In genomic region chr7:97004237-97004930, GRCh38 we compare ENCODE assay signal across 15 cellular contexts. TPM values are rescaled to one million over a fixed set of nuclear protein-coding genes. Genes with fewer than 3 reads are reported as not detected.
DNase-seq lines count a peak whose midpoint lies in the region; ATAC-seq lines count a peak whose summit lies in the region.
"Had no signal": no experiment of that assay in that cellular context is flagged by ENCODE, and none has a peak within 500 bp of the region (broad histone marks: within the 10 kb centered on the region; RNA-seq: fewer than 3 reads in every experiment).

No MANE protein-coding gene starts in this region.

- peak overlapping the region in 7 of 8 donors; percentile 26 to 85 (median 75) for H3K4me3 Mint-ChIP-seq in CD4-positive, alpha-beta memory T cell
- H3K4me3 Mint-ChIP-seq in T-helper 17 cell, result no peak overlapping the region
- peak overlapping the region; percentile 16 to 82 (median 79) for H3K4me3 Mint-ChIP-seq in naive thymus-derived CD8-positive, alpha-beta T cell
- H3K4me3 Mint-ChIP-seq in activated CD8-positive, alpha-beta memory T cell treated with anti-CD3 and anti-CD28 coated beads, Interleukin-2, amount 10 ng/mL, durations not matched to agents 7 days and 5 days, result no peak overlapping the region

- POLR2A ChIA-PET in CD4-positive, alpha-beta memory T cell (lab: Charles Lee; ENCODE audit: partially characterized antibody), result no interaction called here
- POLR2A ChIA-PET in naive thymus-derived CD8-positive, alpha-beta T cell (lab: Charles Lee), result interaction anchor here (0.6 to 0.7 kb wide), 2 partner anchors 77 to 146 kb away, joined by 3 to 5 read pairs; no protein-coding TSS in a partner anchor

- H3K4me3 ChIP-seq in CD4-positive, alpha-beta memory T cell (ENCODE audit: low read length in 2 of 2), result peak overlapping the region in 1 of 2 donors; percentile 19
- H3K4me3 ChIP-seq in effector memory CD4-positive, alpha-beta T cell (ENCODE audit: insufficient read depth, low read depth, low read length, poor library complexity, severe bottlenecking), result no peak overlapping the region

- H3K9me3 ChIP-seq in CD4-positive, alpha-beta memory T cell (ENCODE audit: control insufficient read depth in 1 of 2, low read length in 2 of 2), result no peaks in the 10 kb centered on the region
- peaks cover 8% of the 10 kb centered on the region for H3K9me3 ChIP-seq in T-helper 17 cell (ENCODE audit: control insufficient read depth, low read length, poor library complexity, severe bottlenecking)
- no peaks in the 10 kb centered on the region for H3K9me3 ChIP-seq in effector memory CD4-positive, alpha-beta T cell (ENCODE audit: control insufficient read depth, low read length)
- H3K9me3 ChIP-seq: esophagus muscularis mucosa, lower lobe of right lung, thoracic aorta had no signal

- peaks cover 74% of the 10 kb centered on the region for H3K27me3 ChIP-seq in CD4-positive, alpha-beta memory T cell (ENCODE audit: insufficient read depth, low read length)
- H3K27me3 ChIP-seq in effector memory CD4-positive, alpha-beta T cell (replicated peaks; ENCODE audit: control insufficient read depth, insufficient read depth, low read length, poor library complexity, severe bottlenecking), result peaks cover 52% of the 10 kb centered on the region

- peaks cover 29% of the 10 kb centered on the region for H3K4me1 ChIP-seq in CD4-positive, alpha-beta memory T cell (ENCODE audit: insufficient read depth, low read length)
- peaks cover 20% of the 10 kb centered on the region for H3K4me1 ChIP-seq in effector memory CD4-positive, alpha-beta T cell (ENCODE audit: control insufficient read depth, insufficient read depth, low read length, poor library complexity, severe bottlenecking)

- DNase-seq in CD4-positive, alpha-beta memory T cell, result no peak
- DNase-seq in M059J (ENCODE audit: low read depth), result peak; percentile 29
- no peak for DNase-seq in T-helper 17 cell
- no peak for DNase-seq in naive thymus-derived CD8-positive, alpha-beta T cell
- no peak for DNase-seq in ACHN
- DNase-seq in effector memory CD4-positive, alpha-beta T cell, result no peak
- no peak for DNase-seq in activated CD8-positive, alpha-beta memory T cell treated with anti-CD3 and anti-CD28 coated beads, Interleukin-2, amount 10 ng/mL, durations not matched to agents 7 days and 5 days
- DNase-seq: activated naive CD4-positive, alpha-beta T cell treated with anti-CD3 and anti-CD28 coated beads, Interleukin-2, amount 50 U/mL, for 16 hours; Kasumi-1; lower lobe of right lung; NCI-H226 had no signal

- ATAC-seq in T-helper 17 cell, result no peak
- no peak for ATAC-seq in naive thymus-derived CD8-positive, alpha-beta T cell
- ATAC-seq in activated CD8-positive, alpha-beta memory T cell treated with anti-CD3 and anti-CD28 coated beads, Interleukin-2, amount 10 ng/mL, durations not matched to agents 7 days and 5 days, result no peak

- no peaks in the 10 kb centered on the region for H3K36me3 Mint-ChIP-seq in CD4-positive, alpha-beta memory T cell
- H3K36me3 Mint-ChIP-seq in T-helper 17 cell (ENCODE audit: low read depth), result no peaks in the 10 kb centered on the region
- H3K36me3 Mint-ChIP-seq in naive thymus-derived CD8-positive, alpha-beta T cell, result peaks cover 3 to 17% (median 8%) of the 10 kb centered on the region in 3 donors
- H3K36me3 Mint-ChIP-seq in activated CD8-positive, alpha-beta memory T cell treated with anti-CD3 and anti-CD28 coated beads, Interleukin-2, amount 10 ng/mL, durations not matched to agents 7 days and 5 days, result peaks cover 6% of the 10 kb centered on the region

- intact Hi-C loops in CD4-positive, alpha-beta memory T cell (cut with micrococcal nuclease), result no loop called here

- H3K36me3 ChIP-seq in CD4-positive, alpha-beta memory T cell (ENCODE audit: insufficient read depth, low read length), result no peaks in the 10 kb centered on the region
- no peaks in the 10 kb centered on the region for H3K36me3 ChIP-seq in effector memory CD4-positive, alpha-beta T cell (ENCODE audit: control insufficient read depth, insufficient read depth, low read length)
- H3K36me3 ChIP-seq: esophagus muscularis mucosa, lower lobe of right lung, thoracic aorta had no signal

- peaks cover 0 to 24% (median 10%) of the 10 kb centered on the region in 8 donors for H3K9me3 Mint-ChIP-seq in CD4-positive, alpha-beta memory T cell
- peaks cover 0 to 21% (median under 1%) of the 10 kb centered on the region in 9 donors for H3K9me3 Mint-ChIP-seq in naive thymus-derived CD8-positive, alpha-beta T cell
- no peaks in the 10 kb centered on the region for H3K9me3 Mint-ChIP-seq in activated CD8-positive, alpha-beta memory T cell treated with anti-CD3 and anti-CD28 coated beads, Interleukin-2, amount 10 ng/mL, durations not matched to agents 7 days and 5 days (ENCODE audit: low read depth)

- peaks cover 2 to 28% (median 13%) of the 10 kb centered on the region in 4 donors for H3K4me1 Mint-ChIP-seq in CD4-positive, alpha-beta memory T cell
- peaks cover 5% of the 10 kb centered on the region for H3K4me1 Mint-ChIP-seq in T-helper 17 cell
- peaks cover 12 to 27% (median 24%) of the 10 kb centered on the region in 4 donors for H3K4me1 Mint-ChIP-seq in naive thymus-derived CD8-positive, alpha-beta T cell
- H3K4me1 Mint-ChIP-seq in activated CD8-positive, alpha-beta memory T cell treated with anti-CD3 and anti-CD28 coated beads, Interleukin-2, amount 10 ng/mL, durations not matched to agents 7 days and 5 days, result peaks cover 8% of the 10 kb centered on the region

- H3K27ac Mint-ChIP-seq in CD4-positive, alpha-beta memory T cell, result peak overlapping the region in 1 of 7 donors; percentile 48
- H3K27ac Mint-ChIP-seq in T-helper 17 cell, result peak overlapping the region; percentile 4
- H3K27ac Mint-ChIP-seq in naive thymus-derived CD8-positive, alpha-beta T cell, result no peak overlapping the region
- no peak overlapping the region for H3K27ac Mint-ChIP-seq in activated CD8-positive, alpha-beta memory T cell treated with anti-CD3 and anti-CD28 coated beads, Interleukin-2, amount 10 ng/mL, durations not matched to agents 7 days and 5 days

- in situ Hi-C loops in ACHN (cut with HindIII; ENCODE audit: low pct_ligation_motif_present, low pct_unique_long_range_greater_than_20kb, low sequenced_read_pairs), result no loop called here

- no peak overlapping the region for H3K27ac ChIP-seq in CD4-positive, alpha-beta memory T cell (ENCODE audit: low read depth, low read length)
- no peak overlapping the region for H3K27ac ChIP-seq in effector memory CD4-positive, alpha-beta T cell (ENCODE audit: insufficient read depth, low read length, poor library complexity, severe bottlenecking)
- H3K27ac ChIP-seq: esophagus muscularis mucosa, lower lobe of right lung had no signal

- CTCF ChIA-PET in CD4-positive, alpha-beta memory T cell (lab: Charles Lee; ENCODE audit: partially characterized antibody), result no interaction called here
- CTCF ChIA-PET in activated CD8-positive, alpha-beta memory T cell treated with anti-CD3 and anti-CD28 coated beads, Interleukin-2, amount 10 ng/mL, durations not matched to agents 7 days and 5 days (lab: Charles Lee), result no interaction called here

- H3K27me3 Mint-ChIP-seq in CD4-positive, alpha-beta memory T cell, result peaks cover 65 to 68% of the 10 kb centered on the region in 2 donors
- H3K27me3 Mint-ChIP-seq in T-helper 17 cell, result peaks cover 80% of the 10 kb centered on the region
- peaks cover 65 to 85% (median 74%) of the 10 kb centered on the region in 5 donors for H3K27me3 Mint-ChIP-seq in naive thymus-derived CD8-positive, alpha-beta T cell
- peaks cover 88% of the 10 kb centered on the region for H3K27me3 Mint-ChIP-seq in activated CD8-positive, alpha-beta memory T cell treated with anti-CD3 and anti-CD28 coated beads, Interleukin-2, amount 10 ng/mL, durations not matched to agents 7 days and 5 days

RNA-seq across cellular contexts. Expression of gene DLX6, which starts 1.0 kb away (rescaled TPM):
- total RNA-seq in CD4-positive, alpha-beta memory T cell, result not detected
- not detected for polyA plus RNA-seq in CD4-positive, alpha-beta memory T cell
- total RNA-seq in M059J (2014; rRNA removed; shearing (Covaris generic)), result 0.22 and 1.6 TPM in 2 replicates
- not detected for total RNA-seq in T-helper 17 cell
- total RNA-seq in naive thymus-derived CD8-positive, alpha-beta T cell, result not detected
- not detected for polyA plus RNA-seq in naive thymus-derived CD8-positive, alpha-beta T cell
- not detected for total RNA-seq in activated CD8-positive, alpha-beta memory T cell treated with anti-CD3 and anti-CD28 coated beads, Interleukin-2, amount 10 ng/mL, durations not matched to agents 7 days and 5 days
- total RNA-seq: activated CD8-positive, alpha-beta memory T cell treated with anti-CD3 and anti-CD28 coated beads for 36 hours; cerebellum; esophagus muscularis mucosa; lower lobe of right lung; thoracic aorta had no signal

RNA-seq across cellular contexts. Expression of gene DLX5, which starts 20.2 kb away (rescaled TPM):
- not detected for total RNA-seq in CD4-positive, alpha-beta memory T cell
- not detected for polyA plus RNA-seq in CD4-positive, alpha-beta memory T cell
- 0.98 and 1.2 TPM in 2 replicates for total RNA-seq in M059J (2014; rRNA removed; shearing (Covaris generic))
- not detected for total RNA-seq in T-helper 17 cell
- not detected for total RNA-seq in naive thymus-derived CD8-positive, alpha-beta T cell
- not detected for polyA plus RNA-seq in naive thymus-derived CD8-positive, alpha-beta T cell
- total RNA-seq in activated CD8-positive, alpha-beta memory T cell treated with anti-CD3 and anti-CD28 coated beads, Interleukin-2, amount 10 ng/mL, durations not matched to agents 7 days and 5 days, result not detected
- total RNA-seq: activated CD8-positive, alpha-beta memory T cell treated with anti-CD3 and anti-CD28 coated beads for 36 hours; cerebellum; lower lobe of right lung had no signal

Comparison
In these comparisons a context has a peak if more than half of its experiments do, and no peak if none do; other contexts are left out.
1. H3K4me3 Mint-ChIP-seq: peak in CD4-positive, alpha-beta memory T cell (7 of 8) and naive thymus-derived CD8-positive, alpha-beta T cell (10 of 10); none in T-helper 17 cell (single experiment) and activated CD8-positive, alpha-beta memory T cell treated with anti-CD3 and anti-CD28 coated beads, Interleukin-2, amount 10 ng/mL, durations not matched to agents 7 days and 5 days (single experiment).